Comparison of ENCODE assay signal across 23 cellular contexts in genomic region chr1:160860840-160861505, GRCh38. TPM values are rescaled to one million over a fixed set of nuclear protein-coding genes. Genes with fewer than 3 reads are reported as not detected.
A peak's percentile ranks its signal among the peaks of the same experiment; 100 is the strongest.
DNase-seq lines count a peak whose midpoint lies in the region; ATAC-seq and TF ChIP-seq lines count a peak whose summit lies in the region.
"Had no signal": no experiment of that assay in that cellular context is flagged by ENCODE, and none has a peak within 500 bp of the region (broad histone marks: within the 10 kb centered on the region; RNA-seq: fewer than 3 reads in every experiment).

No MANE protein-coding gene starts in this region.

- H3K27ac Mint-ChIP-seq in stimulated activated naive CD8-positive, alpha-beta T cell treated with anti-CD3 and anti-CD28 coated beads, Interleukin-15, Interleukin-2, amounts not matched to agents 100 ng/mL and 50 ng/mL, for 24 hours, result peak overlapping the region; percentile 52
- H3K27ac Mint-ChIP-seq in WTC11, result no peak overlapping the region
- H3K27ac Mint-ChIP-seq: stimulated activated memory B cell treated with anti-CD40 and anti-IgM and Interleukin-4, amounts not matched to agents 10 μg/mL and 1 μg/mL and 100 μg/mL, for 72 hours had no signal

- no peaks in the 10 kb centered on the region for H3K9me3 Mint-ChIP-seq in stimulated activated naive CD8-positive, alpha-beta T cell treated with anti-CD3 and anti-CD28 coated beads, Interleukin-15, Interleukin-2, amounts not matched to agents 100 ng/mL and 50 ng/mL, for 24 hours
- H3K9me3 Mint-ChIP-seq in WTC11, result no peaks in the 10 kb centered on the region
- H3K9me3 Mint-ChIP-seq: CD4-positive, alpha-beta memory T cell; stimulated activated memory B cell treated with anti-CD40 and anti-IgM and Interleukin-4, amounts not matched to agents 10 μg/mL and 1 μg/mL and 100 μg/mL, for 72 hours had no signal

- H3K4me3 Mint-ChIP-seq in stimulated activated naive CD8-positive, alpha-beta T cell treated with anti-CD3 and anti-CD28 coated beads, Interleukin-15, Interleukin-2, amounts not matched to agents 100 ng/mL and 50 ng/mL, for 24 hours, result peak overlapping the region; percentile 25
- H3K4me3 Mint-ChIP-seq in WTC11, result no peak overlapping the region
- H3K4me3 Mint-ChIP-seq: stimulated activated memory B cell treated with anti-CD40 and anti-IgM and Interleukin-4, amounts not matched to agents 10 μg/mL and 1 μg/mL and 100 μg/mL, for 72 hours had no signal

- H3K36me3 Mint-ChIP-seq in stimulated activated naive CD8-positive, alpha-beta T cell treated with anti-CD3 and anti-CD28 coated beads, Interleukin-15, Interleukin-2, amounts not matched to agents 100 ng/mL and 50 ng/mL, for 24 hours (ENCODE audit: low read depth), result no peaks in the 10 kb centered on the region
- no peaks in the 10 kb centered on the region for H3K36me3 Mint-ChIP-seq in WTC11
- H3K36me3 Mint-ChIP-seq: CD4-positive, alpha-beta memory T cell; stimulated activated memory B cell treated with anti-CD40 and anti-IgM and Interleukin-4, amounts not matched to agents 10 μg/mL and 1 μg/mL and 100 μg/mL, for 72 hours had no signal

- no peaks in the 10 kb centered on the region for H3K27me3 Mint-ChIP-seq in stimulated activated naive CD8-positive, alpha-beta T cell treated with anti-CD3 and anti-CD28 coated beads, Interleukin-15, Interleukin-2, amounts not matched to agents 100 ng/mL and 50 ng/mL, for 24 hours
- no peaks in the 10 kb centered on the region for H3K27me3 Mint-ChIP-seq in WTC11 (ENCODE audit: low read depth)
- H3K27me3 Mint-ChIP-seq: CD4-positive, alpha-beta memory T cell had no signal

- whole genome bisulfite sequencing in lower leg skin, 2 donors, result 62 to 79% methylated on average over 5 of the region's 5 CpGs

- no peak for ATAC-seq in stimulated activated naive CD8-positive, alpha-beta T cell treated with anti-CD3 and anti-CD28 coated beads, Interleukin-15, Interleukin-2, amounts not matched to agents 100 U/mL and 50 U/mL, for 24 hours
- ATAC-seq in WTC11, result 0 out of 2 replicates have a peak, but pooled peaks have one; percentile 18
- no peak for ATAC-seq in GM21619 (IDR thresholded peaks at IDR 0.05; ENCODE audit: unreplicated experiment)
- no peak for ATAC-seq in GM21367 (IDR thresholded peaks at IDR 0.05; ENCODE audit: unreplicated experiment)
- ATAC-seq: HCT116; pancreas; sciatic nerve; stimulated activated memory B cell treated with anti-CD40 and anti-IgM and Interleukin-4, amounts not matched to agents 10 μg/mL and 1 μg/mL and 100 μg/mL, for 72 hours had no signal

- CTCF ChIA-PET in WTC11 (lab: Charles Lee), result interaction anchor here (1.2 to 1.3 kb wide), 2 partner anchors 91 to 93 kb away, joined by 3 to 8 read pairs; partner anchors contain the start of gene ITLN2

- no peak overlapping the region for H3K4me3 ChIP-seq in lower leg skin (ENCODE audit: low read depth, poor library complexity, severe bottlenecking)
- H3K4me3 ChIP-seq: hepatocyte, lung, pancreas had no signal

- POLR2A ChIA-PET in WTC11 (lab: Charles Lee), result no interaction called here

- intact Hi-C loops in lower leg skin (cut with DNase I; ENCODE audit: low total_unique reads), result no loop called here

- no peak for TF ChIP-seq POLR2A in lower leg skin (IDR thresholded peaks at IDR 0.05)

- H3K4me1 Mint-ChIP-seq in stimulated activated naive CD8-positive, alpha-beta T cell treated with anti-CD3 and anti-CD28 coated beads, Interleukin-15, Interleukin-2, amounts not matched to agents 100 ng/mL and 50 ng/mL, for 24 hours (ENCODE audit: low read depth), result peaks cover 38% of the 10 kb centered on the region
- peaks cover 7% of the 10 kb centered on the region for H3K4me1 Mint-ChIP-seq in WTC11

- DNase-seq in stimulated activated naive CD8-positive, alpha-beta T cell treated with anti-CD3 and anti-CD28 coated beads, Interleukin-15, Interleukin-2, amounts not matched to agents 100 U/mL and 50 U/mL, for 24 hours, result no peak
- DNase-seq in WTC11 (ENCODE audit: low spot score), result no peak
- peak; percentile 4 to 48 for DNase-seq in lower leg skin (ENCODE audit: low spot score in 2 of 2)
- DNase-seq in kidney tubule cell (ENCODE audit: low spot score), result no peak
- DNase-seq: activated CD4-positive, alpha-beta T cell treated with anti-CD3 and anti-CD28 coated beads for 1 hour; activated gamma-delta T cell treated with Interleukin-2 at 50 U/mL for 16 hours; CD4-positive, alpha-beta memory T cell; central memory CD4-positive, alpha-beta T cell; DMS53; erythroblast; foreskin melanocyte; NCI-H2171; NCI-H526; pancreas had no signal

- TF ChIP-seq CTCF in WTC11 (IDR thresholded peaks at IDR 0.05), result no peak
- no peak for TF ChIP-seq CTCF in lower leg skin (IDR thresholded peaks at IDR 0.05)

TF ChIP-seq in WTC11, 78 proteins besides CTCF, POLR2A, EP300 and RAD21:
- no peak for TF ChIP-seq STAT6 (CRISPR knock-in tag; conservative IDR thresholded peaks at IDR 0.05; ENCODE audit: low read depth)
- TF ChIP-seq CBFB (CRISPR knock-in tag; IDR thresholded peaks at IDR 0.05; ENCODE audit: low read depth), result no peak
- TF ChIP-seq SMAD4 (CRISPR knock-in tag; IDR thresholded peaks at IDR 0.05), result no peak
- TF ChIP-seq GTF2I (CRISPR knock-in tag; conservative IDR thresholded peaks at IDR 0.05), result no peak
- TF ChIP-seq ZNF232 (CRISPR knock-in tag; IDR thresholded peaks at IDR 0.05), result no peak
- no peak for TF ChIP-seq CDX4 (CRISPR knock-in tag; IDR thresholded peaks at IDR 0.05; ENCODE audit: borderline replicate concordance)
- TF ChIP-seq OVOL2 (CRISPR knock-in tag; IDR thresholded peaks at IDR 0.05; ENCODE audit: borderline replicate concordance), result no peak
- no peak for TF ChIP-seq ATF3 (CRISPR knock-in tag; conservative IDR thresholded peaks at IDR 0.05)
- no peak for TF ChIP-seq ATF1 (CRISPR knock-in tag; IDR thresholded peaks at IDR 0.05)
- no peak for TF ChIP-seq ZNF396 (CRISPR knock-in tag; IDR thresholded peaks at IDR 0.05; ENCODE audit: borderline replicate concordance)
- no peak for TF ChIP-seq GRHL2 (CRISPR knock-in tag; IDR thresholded peaks at IDR 0.05; ENCODE audit: insufficient replicate concordance, severe bottlenecking)
- TF ChIP-seq NFE2L1 (CRISPR knock-in tag; IDR thresholded peaks at IDR 0.05), result no peak
- no peak for TF ChIP-seq SOX15 (CRISPR knock-in tag; IDR thresholded peaks at IDR 0.05)
- TF ChIP-seq USF1 (CRISPR knock-in tag; IDR thresholded peaks at IDR 0.05), result no peak
- TF ChIP-seq ZNF121 (CRISPR knock-in tag; IDR thresholded peaks at IDR 0.05), result no peak
- no peak for TF ChIP-seq PRRX2 (CRISPR knock-in tag; IDR thresholded peaks at IDR 0.05)
- TF ChIP-seq HMGA2 (CRISPR knock-in tag; IDR thresholded peaks at IDR 0.05), result no peak
TF ChIP-seq in WTC11: peak in this region for 0.

RNA-seq across cellular contexts. Expression of gene CD244, which starts 1.7 kb away (rescaled TPM):
- total RNA-seq in WTC11 (2021), result not detected in 3 replicates
- total RNA-seq in lower leg skin, result under 1 TPM in 3 of 4 donors, not detected in 1; 0.25 to 0.63 (median 0.34) TPM
- total RNA-seq: CD4-positive, alpha-beta memory T cell; HT-29 had no signal

RNA-seq across cellular contexts. Expression of gene ITLN1, which starts 24.0 kb away (rescaled TPM):
- total RNA-seq in WTC11 (2021) (not detected in 3 replicates), lower leg skin (not detected)
- total RNA-seq: CD4-positive, alpha-beta memory T cell; HT-29 had no signal

Comparison
In these comparisons a context has a peak if more than half of its experiments do, and no peak if none do; other contexts are left out.
1. DNase-seq: peak in lower leg skin (2 of 2); none in stimulated activated naive CD8-positive, alpha-beta T cell treated with anti-CD3 and anti-CD28 coated beads, Interleukin-15, Interleukin-2, amounts not matched to agents 100 U/mL and 50 U/mL, for 24 hours (single experiment), WTC11 (single experiment) and kidney tubule cell (single experiment).